ENCODE assay signal across 8 cellular contexts in genomic region chr11:76637491-76638266, GRCh38. TPM values are rescaled to one million over a fixed set of nuclear protein-coding genes. Genes with fewer than 3 reads are reported as not detected.
DNase-seq lines count a peak whose midpoint lies in the region; ATAC-seq and TF ChIP-seq lines count a peak whose summit lies in the region.

No MANE protein-coding gene starts in this region.

- DNase-seq in KBM-7 (peak; percentile 76), hepatocyte (ENCODE audit: low spot score) (peak; percentile 2), T1000 (lab: John Stamatoyannopoulos, UW) (no peak), dorsolateral prefrontal cortex (no peak)
- no peak for DNase-seq in effector CD4-positive, alpha-beta T cell
- DNase-seq in activated CD4-positive, alpha-beta T cell treated with anti-CD3 and anti-CD28 coated beads, Interleukin-2, amount 50 U/mL, for 4 hours = no peak

- H3K36me3 ChIP-seq in hepatocyte (replicated peaks; ENCODE audit: insufficient read depth, low read depth) = no peaks in the 10 kb centered on the region

- no peak for TF ChIP-seq POLR2A in GM18505 (IDR thresholded peaks at IDR 0.05; ENCODE audit: borderline replicate concordance, extremely low read depth, insufficient read depth, insufficient read length)

- peak; percentile 90 for ATAC-seq in GM18505 (IDR thresholded peaks at IDR 0.05; ENCODE audit: unreplicated experiment)
- peak; percentile 94 for ATAC-seq in GM21529 (IDR thresholded peaks at IDR 0.05; ENCODE audit: unreplicated experiment)

- TF ChIP-seq CTCF in hepatocyte (IDR thresholded peaks at IDR 0.05; ENCODE audit: poor library complexity) (no peak), dorsolateral prefrontal cortex (IDR thresholded peaks at IDR 0.05 in 54 of 56, conservative IDR thresholded peaks at IDR 0.05 in 2 of 56; ENCODE audit: low read depth in 1 of 56, partially characterized antibody in 56 of 56) (no peak)

- in situ Hi-C loops in KBM-7 (cut with MboI; ENCODE audit: low pct_unique_long_range_greater_than_20kb, low sequenced_read_pairs) = no loop called here

- intact Hi-C loops in dorsolateral prefrontal cortex (cut with DNase I) = no loop called here

- no peak overlapping the region for H3K27ac ChIP-seq in hepatocyte
- peak overlapping the region in 3 of 59 donors; percentile 13 to 41 (median 15) for H3K27ac ChIP-seq in dorsolateral prefrontal cortex

- H3K4me3 ChIP-seq in hepatocyte (no peak overlapping the region), dorsolateral prefrontal cortex (no peak overlapping the region)

- no peaks in the 10 kb centered on the region for H3K9me2 ChIP-seq in hepatocyte (replicated peaks; ENCODE audit: insufficient read depth)

- WGBS in hepatocyte (ENCODE audit: low lambda C conversion rate, missing lambda C conversion rate) = 78% methylated on average over 12 of the region's 14 CpGs

- H3K4me2 ChIP-seq in hepatocyte = no peak overlapping the region

- H3K9me3 ChIP-seq in hepatocyte (ENCODE audit: low read depth) = no peaks in the 10 kb centered on the region

- no peak overlapping the region for H2AFZ ChIP-seq in hepatocyte

- no peaks in the 10 kb centered on the region for H4K20me1 ChIP-seq in hepatocyte (ENCODE audit: insufficient read depth, poor library complexity, severe bottlenecking)

- H3K4me1 ChIP-seq in hepatocyte (ENCODE audit: insufficient read depth) = no peaks in the 10 kb centered on the region

- no peaks in the 10 kb centered on the region for H3K79me2 ChIP-seq in hepatocyte

- H3K27me3 ChIP-seq in hepatocyte (no peaks in the 10 kb centered on the region), dorsolateral prefrontal cortex (no peaks in the 10 kb centered on the region)

RNA-seq across cellular contexts. Expression of gene LRRC32, which starts 32.9 kb away (rescaled TPM):
- total RNA-seq in hepatocyte = 14.7 and 25.5 TPM in 2 replicates
- 75.2 and 80.4 TPM in 2 replicates for polyA plus RNA-seq in hepatocyte
- 10 to 100 TPM in 113 of 120 experiments, 1 to 10 TPM in 7; 8.2 to 56.1 (median 22.8) TPM for total RNA-seq in dorsolateral prefrontal cortex

Comparison
In these comparisons a context has a peak if more than half of its experiments do, and no peak if none do; other contexts are left out.
1. DNase-seq: peak in KBM-7 (single experiment) and hepatocyte (single experiment); none in T1000 (single experiment), dorsolateral prefrontal cortex (0 of 10), effector CD4-positive, alpha-beta T cell (single experiment) and activated CD4-positive, alpha-beta T cell treated with anti-CD3 and anti-CD28 coated beads, Interleukin-2, amount 50 U/mL, for 4 hours (0 of 2).